In genomic region chr3:54243960-54244359, GRCh38 we compare ENCODE assay signal across 1 cellular context.
TF ChIP-seq lines count a peak whose summit lies in the region.

No MANE protein-coding gene starts in this region.

TF ChIP-seq in HepG2, 621 proteins besides CTCF, POLR2A, EP300 and RAD21 (continued from another document):
- TF ChIP-seq ZNF441 (CRISPR knock-in tag; IDR thresholded peaks at IDR 0.05; ENCODE audit: borderline replicate concordance) (no peak), STAT5B (CRISPR knock-in tag; IDR thresholded peaks at IDR 0.05) (no peak), ZNF777 (CRISPR knock-in tag; IDR thresholded peaks at IDR 0.05) (no peak), ZNF749 (CRISPR knock-in tag; IDR thresholded peaks at IDR 0.05; ENCODE audit: borderline replicate concordance) (no peak), RNF219 (CRISPR knock-in tag; IDR thresholded peaks at IDR 0.05) (no peak), STAG1 (CRISPR knock-in tag; IDR thresholded peaks at IDR 0.05) (no peak), ATF7-NPFF (CRISPR knock-in tag; IDR thresholded peaks at IDR 0.05; ENCODE audit: low read depth) (no peak), ETV6 (CRISPR knock-in tag; conservative IDR thresholded peaks at IDR 0.05) (no peak), NR2F1 (CRISPR knock-in tag; IDR thresholded peaks at IDR 0.05) (no peak), ZFY (CRISPR knock-in tag; IDR thresholded peaks at IDR 0.05) (no peak)
